ENCODE assay signal across 8 cellular contexts in genomic region chr6:131063764-131064272, GRCh38. TPM values are rescaled to one million over a fixed set of nuclear protein-coding genes. Genes with fewer than 3 reads are reported as not detected.
DNase-seq lines count a peak whose midpoint lies in the region; ATAC-seq and TF ChIP-seq lines count a peak whose summit lies in the region.

No MANE protein-coding gene starts in this region.

- intact Hi-C loops in lower lobe of right lung (cut with DNase I) = no loop called here

- no peak for TF ChIP-seq CTCF in GM12865 (IDR thresholded peaks at IDR 0.05; ENCODE audit: insufficient read depth, low read depth, low read length, missing control alignments)
- TF ChIP-seq CTCF in lower lobe of right lung (IDR thresholded peaks at IDR 0.05) = no peak

- H3K4me1 ChIP-seq in lower lobe of right lung = peaks cover 18% of the 10 kb centered on the region

- H3K36me3 ChIP-seq in lower lobe of right lung = no peaks in the 10 kb centered on the region

- no peaks in the 10 kb centered on the region for H3K27me3 ChIP-seq in lower lobe of right lung (ENCODE audit: low read depth)

- H3K9me3 ChIP-seq in lower lobe of right lung = no peaks in the 10 kb centered on the region

- H3K27ac ChIP-seq in angular gyrus (ENCODE audit: low read depth, low read length) (peak overlapping the region; percentile 88), lower lobe of right lung (peak overlapping the region; percentile 80)

- DNase-seq in GM12865 (ENCODE audit: low read depth) (peak; percentile 32), lower lobe of right lung (no peak), NCI-H1092 (lab: John Stamatoyannopoulos, UW) (no peak), Ammon's horn (ENCODE audit: low spot score) (no peak), hepatic stellate cell (ENCODE audit: low spot score) (no peak)

- peak; percentile 25 for ATAC-seq in HG02885 (IDR thresholded peaks at IDR 0.05; ENCODE audit: poor library complexity, unreplicated experiment)
- ATAC-seq in lower lobe of right lung = no peak
- ATAC-seq in GM21737 (IDR thresholded peaks at IDR 0.05; ENCODE audit: unreplicated experiment) = no peak

- H3K4me3 ChIP-seq in GM12865 (ENCODE audit: low read depth, low read length) (peak overlapping the region; percentile 97), lower lobe of right lung (peak overlapping the region; percentile 87)

RNA-seq across cellular contexts. Expression of gene EPB41L2, which starts 0.8 kb away (rescaled TPM):
- total RNA-seq in lower lobe of right lung = 124 TPM
